In genomic region chr2:24123212-24124002, GRCh38 we compare ENCODE assay signal across 1 cellular context.
A peak's percentile ranks its signal among the peaks of the same experiment; 100 is the strongest.
TF ChIP-seq lines count a peak whose summit lies in the region.

Gene FAM228B (plus strand): TSS chr2:24123469. CDS start chr2:24124362, 893 bp downstream.
Gene PFN4 (minus strand): TSS chr2:24123334. CDS start chr2:24122535, 799 bp downstream.

TF ChIP-seq in GM12878, 131 proteins besides CTCF, POLR2A, EP300 and RAD21 (continued from another document and continues in another):
- peak; percentile 73 for TF ChIP-seq ZNF687 (IDR thresholded peaks at IDR 0.05)
- TF ChIP-seq SIX5 (IDR thresholded peaks at IDR 0.05; ENCODE audit: low read depth, low read length, severe bottlenecking), result no peak
- no peak for TF ChIP-seq STAT3 (IDR thresholded peaks at IDR 0.05; ENCODE audit: low read depth, low read length)
- no peak for TF ChIP-seq RAD51 (IDR thresholded peaks at IDR 0.05)
- peak; percentile 93 for TF ChIP-seq BACH1 (IDR thresholded peaks at IDR 0.05; ENCODE audit: borderline replicate concordance)
- TF ChIP-seq IRF5 (IDR thresholded peaks at IDR 0.05; ENCODE audit: borderline replicate concordance), result peak; percentile 56; the same call in 1 of the 2 replicates
- TF ChIP-seq STAT1 (conservative IDR thresholded peaks at IDR 0.05), result 0 out of 2 replicates have a peak, but pooled peaks have one; percentile 34
- no peak for TF ChIP-seq NR2C2 (IDR thresholded peaks at IDR 0.05; ENCODE audit: borderline replicate concordance, control insufficient read depth, insufficient read length, low read depth)
- peak; percentile 7 for TF ChIP-seq RELA (IDR thresholded peaks at IDR 0.05; ENCODE audit: borderline replicate concordance, partially characterized antibody)
- TF ChIP-seq SRF (IDR thresholded peaks at IDR 0.05; ENCODE audit: low read depth in 2 of 2, low read length in 2 of 2), result 0 out of 4 replicates have a peak, but pooled peaks of 1 of the 2 experiments have one; percentile 6
- TF ChIP-seq EGR1 (IDR thresholded peaks at IDR 0.05; ENCODE audit: borderline replicate concordance in 1 of 2, low read depth in 2 of 2, low read length in 2 of 2), result peak in 1 of 2 experiments; percentile 88; a peak in 2 of 3 replicates
- TF ChIP-seq TCF7 (IDR thresholded peaks at IDR 0.05; ENCODE audit: borderline replicate concordance), result no peak
- TF ChIP-seq ZBTB11 (CRISPR knock-in tag; IDR thresholded peaks at IDR 0.05), result no peak
- peak in 1 of 2 experiments; percentile 2; a peak in 1 of 4 replicates for TF ChIP-seq IKZF2 (IDR thresholded peaks at IDR 0.05)
- TF ChIP-seq E2F8 (IDR thresholded peaks at IDR 0.05; ENCODE audit: low read depth, partially characterized antibody), result peak; percentile 4
- no peak for TF ChIP-seq CBX3 (IDR thresholded peaks at IDR 0.05; ENCODE audit: borderline replicate concordance, low read depth)
- TF ChIP-seq FOXM1 (IDR thresholded peaks at IDR 0.05; ENCODE audit: low read depth, low read length), result no peak
- no peak for TF ChIP-seq CBFB (IDR thresholded peaks at IDR 0.05; ENCODE audit: low read depth)
- peak; percentile 31 for TF ChIP-seq E4F1 (IDR thresholded peaks at IDR 0.05; ENCODE audit: borderline replicate concordance, partially characterized antibody)
- TF ChIP-seq SMAD5 (IDR thresholded peaks at IDR 0.05; ENCODE audit: low read depth), result no peak
- TF ChIP-seq TAF1 (IDR thresholded peaks at IDR 0.05; ENCODE audit: borderline replicate concordance, low read depth, low read length), result peak; percentile 41; the same call in 1 of the 2 replicates
- peak; percentile 73 for TF ChIP-seq ZNF217 (IDR thresholded peaks at IDR 0.05)
- TF ChIP-seq CHD4 (IDR thresholded peaks at IDR 0.05), result no peak
- TF ChIP-seq NR2C1 (IDR thresholded peaks at IDR 0.05), result peak; percentile 40
- TF ChIP-seq NR2F1 (conservative IDR thresholded peaks at IDR 0.05), result peak; percentile 83
- TF ChIP-seq SREBF1 (IDR thresholded peaks at IDR 0.05; ENCODE audit: low read length), result no peak
- TF ChIP-seq PML (IDR thresholded peaks at IDR 0.05; ENCODE audit: low read length), result peak; percentile 73; the same call in 1 of the 2 replicates
- TF ChIP-seq IKZF1 (conservative IDR thresholded peaks at IDR 0.05), result peak; percentile 92
- no peak for TF ChIP-seq HDAC2 (IDR thresholded peaks at IDR 0.05)
- peak; percentile 66; the same call in 1 of the 2 replicates for TF ChIP-seq NFXL1 (IDR thresholded peaks at IDR 0.05; ENCODE audit: borderline replicate concordance)
- peak; percentile 46 for TF ChIP-seq MYC (IDR thresholded peaks at IDR 0.05; ENCODE audit: insufficient read depth, insufficient read length, insufficient replicate concordance, low read length, severe bottlenecking)
- TF ChIP-seq SKIL (IDR thresholded peaks at IDR 0.05; ENCODE audit: low read depth, poor library complexity, severe bottlenecking), result no peak
- TF ChIP-seq BMI1 (IDR thresholded peaks at IDR 0.05; ENCODE audit: borderline replicate concordance), result no peak
- TF ChIP-seq YY1 (IDR thresholded peaks at IDR 0.05; ENCODE audit: low read depth, low read length), result peak; percentile 36; the same call in 1 of the 2 replicates
- no peak for TF ChIP-seq KAT2A (conservative IDR thresholded peaks at IDR 0.05; ENCODE audit: control insufficient read depth, low read depth, low read length)
- peak; percentile 97 for TF ChIP-seq LARP7 (IDR thresholded peaks at IDR 0.05)
- TF ChIP-seq DPF2 (IDR thresholded peaks at IDR 0.05), result peak; percentile 96
- no peak for TF ChIP-seq MLLT1 (IDR thresholded peaks at IDR 0.05)
- no peak for TF ChIP-seq ZNF24 (IDR thresholded peaks at IDR 0.05)
- TF ChIP-seq CBX5 (IDR thresholded peaks at IDR 0.05; ENCODE audit: low read depth), result peak; percentile 50; the same call in 1 of the 2 replicates
- no peak for TF ChIP-seq MYB (IDR thresholded peaks at IDR 0.05; ENCODE audit: borderline replicate concordance, low read depth, low read length)
- TF ChIP-seq SP1 (IDR thresholded peaks at IDR 0.05; ENCODE audit: low read depth, low read length), result peak; percentile 78
- peak; percentile 94 for TF ChIP-seq PBX3 (IDR thresholded peaks at IDR 0.05; ENCODE audit: insufficient replicate concordance, low read depth, low read length)
- no peak for TF ChIP-seq SUZ12 (IDR thresholded peaks at IDR 0.05; ENCODE audit: unreplicated experiment)
- no peak for TF ChIP-seq MTA2 (IDR thresholded peaks at IDR 0.05; ENCODE audit: low read depth)
- TF ChIP-seq KDM1A (IDR thresholded peaks at IDR 0.05; ENCODE audit: borderline replicate concordance), result no peak
- no peak for TF ChIP-seq SREBF2 (IDR thresholded peaks at IDR 0.05; ENCODE audit: low read length)
